ENCODE assay signal across 2 cellular contexts in the genomic region with DNA sequence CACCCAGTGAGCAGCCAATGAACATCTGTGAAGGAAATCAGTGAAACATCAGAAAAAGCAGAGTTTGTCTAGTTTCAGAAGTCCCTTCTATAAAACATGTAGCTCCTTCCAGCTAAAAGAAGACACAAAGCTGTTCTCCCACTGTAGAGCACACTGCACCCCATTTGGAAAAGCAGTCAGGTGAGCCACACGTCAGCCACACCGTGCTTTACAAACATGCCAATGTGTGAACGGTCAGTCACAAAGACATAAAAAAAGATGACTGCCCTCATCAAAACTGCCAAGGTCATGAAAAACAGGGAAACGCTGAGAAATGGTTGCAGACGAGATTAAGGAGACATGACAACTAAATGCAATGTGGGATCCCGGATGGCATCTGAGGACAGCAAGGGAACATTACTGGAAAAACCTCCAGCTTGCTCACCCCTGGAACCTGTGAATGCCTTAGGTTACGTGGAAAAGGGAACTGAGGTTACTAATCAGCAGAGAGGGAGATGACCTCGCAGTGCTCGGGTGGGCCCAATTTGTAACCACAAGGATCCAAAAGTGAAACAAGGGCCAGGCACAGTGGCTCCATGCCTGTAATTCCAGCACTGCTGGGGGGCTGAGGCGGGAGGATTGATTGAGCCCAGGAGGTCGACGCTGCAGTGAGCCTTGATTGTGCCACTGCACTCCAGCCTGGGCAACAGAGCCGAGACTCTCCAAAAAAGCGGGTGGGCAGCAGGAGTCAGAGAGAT.
TF ChIP-seq lines count a peak whose summit lies in the region.

No MANE protein-coding gene starts in this region.

TF ChIP-seq in SK-N-SH, 30 proteins besides CTCF, POLR2A, EP300 and RAD21:
- TF ChIP-seq, protein P1, sequence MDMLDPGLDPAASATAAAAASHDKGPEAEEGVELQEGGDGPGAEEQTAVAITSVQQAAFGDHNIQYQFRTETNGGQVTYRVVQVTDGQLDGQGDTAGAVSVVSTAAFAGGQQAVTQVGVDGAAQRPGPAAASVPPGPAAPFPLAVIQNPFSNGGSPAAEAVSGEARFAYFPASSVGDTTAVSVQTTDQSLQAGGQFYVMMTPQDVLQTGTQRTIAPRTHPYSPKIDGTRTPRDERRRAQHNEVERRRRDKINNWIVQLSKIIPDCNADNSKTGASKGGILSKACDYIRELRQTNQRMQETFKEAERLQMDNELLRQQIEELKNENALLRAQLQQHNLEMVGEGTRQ (IDR thresholded peaks at IDR 0.05; ENCODE audit: borderline replicate concordance, low read depth, low read length), result no peak
- TF ChIP-seq GATA2 (CRISPR knock-in tag; IDR thresholded peaks at IDR 0.05), result no peak
- no peak for TF ChIP-seq RCOR1 (IDR thresholded peaks at IDR 0.05; ENCODE audit: low read length)
- TF ChIP-seq, protein P2, sequence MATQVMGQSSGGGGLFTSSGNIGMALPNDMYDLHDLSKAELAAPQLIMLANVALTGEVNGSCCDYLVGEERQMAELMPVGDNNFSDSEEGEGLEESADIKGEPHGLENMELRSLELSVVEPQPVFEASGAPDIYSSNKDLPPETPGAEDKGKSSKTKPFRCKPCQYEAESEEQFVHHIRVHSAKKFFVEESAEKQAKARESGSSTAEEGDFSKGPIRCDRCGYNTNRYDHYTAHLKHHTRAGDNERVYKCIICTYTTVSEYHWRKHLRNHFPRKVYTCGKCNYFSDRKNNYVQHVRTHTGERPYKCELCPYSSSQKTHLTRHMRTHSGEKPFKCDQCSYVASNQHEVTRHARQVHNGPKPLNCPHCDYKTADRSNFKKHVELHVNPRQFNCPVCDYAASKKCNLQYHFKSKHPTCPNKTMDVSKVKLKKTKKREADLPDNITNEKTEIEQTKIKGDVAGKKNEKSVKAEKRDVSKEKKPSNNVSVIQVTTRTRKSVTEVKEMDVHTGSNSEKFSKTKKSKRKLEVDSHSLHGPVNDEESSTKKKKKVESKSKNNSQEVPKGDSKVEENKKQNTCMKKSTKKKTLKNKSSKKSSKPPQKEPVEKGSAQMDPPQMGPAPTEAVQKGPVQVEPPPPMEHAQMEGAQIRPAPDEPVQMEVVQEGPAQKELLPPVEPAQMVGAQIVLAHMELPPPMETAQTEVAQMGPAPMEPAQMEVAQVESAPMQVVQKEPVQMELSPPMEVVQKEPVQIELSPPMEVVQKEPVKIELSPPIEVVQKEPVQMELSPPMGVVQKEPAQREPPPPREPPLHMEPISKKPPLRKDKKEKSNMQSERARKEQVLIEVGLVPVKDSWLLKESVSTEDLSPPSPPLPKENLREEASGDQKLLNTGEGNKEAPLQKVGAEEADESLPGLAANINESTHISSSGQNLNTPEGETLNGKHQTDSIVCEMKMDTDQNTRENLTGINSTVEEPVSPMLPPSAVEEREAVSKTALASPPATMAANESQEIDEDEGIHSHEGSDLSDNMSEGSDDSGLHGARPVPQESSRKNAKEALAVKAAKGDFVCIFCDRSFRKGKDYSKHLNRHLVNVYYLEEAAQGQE (IDR thresholded peaks at IDR 0.05; ENCODE audit: low read depth, low read length), result no peak
- TF ChIP-seq, protein P3, sequence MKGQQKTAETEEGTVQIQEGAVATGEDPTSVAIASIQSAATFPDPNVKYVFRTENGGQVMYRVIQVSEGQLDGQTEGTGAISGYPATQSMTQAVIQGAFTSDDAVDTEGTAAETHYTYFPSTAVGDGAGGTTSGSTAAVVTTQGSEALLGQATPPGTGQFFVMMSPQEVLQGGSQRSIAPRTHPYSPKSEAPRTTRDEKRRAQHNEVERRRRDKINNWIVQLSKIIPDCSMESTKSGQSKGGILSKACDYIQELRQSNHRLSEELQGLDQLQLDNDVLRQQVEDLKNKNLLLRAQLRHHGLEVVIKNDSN (IDR thresholded peaks at IDR 0.05; ENCODE audit: borderline replicate concordance, low read depth), result no peak
- no peak for TF ChIP-seq TEAD4 (IDR thresholded peaks at IDR 0.05; ENCODE audit: borderline replicate concordance, insufficient read depth)
- no peak for TF ChIP-seq FOXM1 (IDR thresholded peaks at IDR 0.05; ENCODE audit: low read depth)
- no peak for TF ChIP-seq FOXJ3 (CRISPR knock-in tag; IDR thresholded peaks at IDR 0.05)
- TF ChIP-seq JUND (IDR thresholded peaks at IDR 0.05), result no peak
- no peak for TF ChIP-seq NRF1 (IDR thresholded peaks at IDR 0.05; ENCODE audit: low read depth, low read length)
- no peak for TF ChIP-seq SMC3 (IDR thresholded peaks at IDR 0.05; ENCODE audit: low read depth, low read length)
- no peak for TF ChIP-seq FOSL2 (IDR thresholded peaks at IDR 0.05; ENCODE audit: borderline replicate concordance, low read depth)
- no peak for TF ChIP-seq TAF1 (IDR thresholded peaks at IDR 0.05; ENCODE audit: borderline replicate concordance, low read depth, low read length)
- no peak for TF ChIP-seq NFIC (IDR thresholded peaks at IDR 0.05; ENCODE audit: borderline replicate concordance)

TF ChIP-seq in SK-N-SH treated with all-trans-retinoic acid at 6 μM for 48 hours, 23 proteins besides CTCF, POLR2A, EP300 and RAD21 (continued from another document):
- TF ChIP-seq, protein P4, sequence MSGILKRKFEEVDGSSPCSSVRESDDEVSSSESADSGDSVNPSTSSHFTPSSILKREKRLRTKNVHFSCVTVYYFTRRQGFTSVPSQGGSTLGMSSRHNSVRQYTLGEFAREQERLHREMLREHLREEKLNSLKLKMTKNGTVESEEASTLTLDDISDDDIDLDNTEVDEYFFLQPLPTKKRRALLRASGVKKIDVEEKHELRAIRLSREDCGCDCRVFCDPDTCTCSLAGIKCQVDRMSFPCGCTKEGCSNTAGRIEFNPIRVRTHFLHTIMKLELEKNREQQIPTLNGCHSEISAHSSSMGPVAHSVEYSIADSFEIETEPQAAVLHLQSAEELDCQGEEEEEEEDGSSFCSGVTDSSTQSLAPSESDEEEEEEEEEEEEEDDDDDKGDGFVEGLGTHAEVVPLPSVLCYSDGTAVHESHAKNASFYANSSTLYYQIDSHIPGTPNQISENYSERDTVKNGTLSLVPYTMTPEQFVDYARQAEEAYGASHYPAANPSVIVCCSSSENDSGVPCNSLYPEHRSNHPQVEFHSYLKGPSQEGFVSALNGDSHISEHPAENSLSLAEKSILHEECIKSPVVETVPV (CRISPR knock-in tag; IDR thresholded peaks at IDR 0.05), result no peak
- TF ChIP-seq RARB (CRISPR knock-in tag; IDR thresholded peaks at IDR 0.05) (no peak), SNAI2 (CRISPR knock-in tag; IDR thresholded peaks at IDR 0.05) (no peak), ARNTL (CRISPR knock-in tag; IDR thresholded peaks at IDR 0.05; ENCODE audit: borderline replicate concordance, low read depth) (no peak), ZNF70 (CRISPR knock-in tag; IDR thresholded peaks at IDR 0.05) (no peak)
